21 cellular contexts compared by ENCODE assay signal in the genomic region with DNA sequence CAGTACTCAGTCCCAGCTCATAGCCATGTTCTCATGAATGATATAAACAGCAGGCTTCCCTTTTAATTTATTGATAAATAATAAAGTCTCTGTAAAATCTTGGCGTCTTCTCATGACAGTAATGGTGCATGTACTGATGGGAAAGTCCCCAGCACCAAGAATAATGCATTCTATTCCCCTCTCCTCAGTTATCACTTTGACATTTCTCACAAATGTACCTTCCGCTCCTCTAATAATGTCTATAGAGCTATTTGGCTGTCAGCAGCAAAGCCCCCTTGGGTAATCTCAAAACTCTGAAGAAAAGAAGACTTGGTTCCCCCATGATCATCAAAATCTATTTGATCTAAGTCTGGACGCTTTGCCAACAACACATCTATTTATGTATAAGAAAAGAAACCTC.
DNase-seq lines count a peak whose midpoint lies in the region; ATAC-seq and TF ChIP-seq lines count a peak whose summit lies in the region.
"Had no signal": no experiment of that assay in that cellular context is flagged by ENCODE, and none has a peak within 500 bp of the region (broad histone marks: within the 10 kb centered on the region; RNA-seq: fewer than 3 reads in every experiment).

No MANE protein-coding gene starts in this region.

- H3K9me2 ChIP-seq in neural cell (ENCODE audit: insufficient read depth, low read length), result no peaks in the 10 kb centered on the region

- DNase-seq in left ventricle myocardium inferior (no peak), cardiac septum (ENCODE audit: low spot score) (no peak)
- DNase-seq: 8988T; ACHN; BE2C; CD4-positive, alpha-beta memory T cell; CD4-positive, CD25-positive, alpha-beta regulatory T cell; CD8-positive, alpha-beta memory T cell; COR-L47; DMS 273 treated with DMSO at 0.1 percent for 48 hours; DMS153; DMS53; DND-41; EL; GDM1 had no signal

- peaks cover 63% of the 10 kb centered on the region for H3K4me1 Mint-ChIP-seq in nephron
- H3K4me1 Mint-ChIP-seq: CD14-positive monocyte; CD4-positive, alpha-beta memory T cell; CD4-positive, CD25-positive, alpha-beta regulatory T cell; CD8-positive, alpha-beta memory T cell had no signal

- no peaks in the 10 kb centered on the region for H3K36me3 Mint-ChIP-seq in nephron (ENCODE audit: low read depth)
- H3K36me3 Mint-ChIP-seq: CD14-positive monocyte; CD4-positive, alpha-beta memory T cell; CD4-positive, CD25-positive, alpha-beta regulatory T cell; CD8-positive, alpha-beta memory T cell had no signal

- TF ChIP-seq CTCF in left ventricle myocardium inferior (IDR thresholded peaks at IDR 0.05; ENCODE audit: borderline replicate concordance), result no peak
- no peak for TF ChIP-seq CTCF in nephron (IDR thresholded peaks at IDR 0.05; ENCODE audit: unreplicated experiment in 3 of 3)
- no peak for TF ChIP-seq CTCF in neural cell (IDR thresholded peaks at IDR 0.05; ENCODE audit: poor library complexity, severe bottlenecking)

- intact Hi-C loops in left ventricle myocardium inferior (cut with micrococcal nuclease), result no loop called here
- intact Hi-C loops in cardiac septum (cut with DNase I), result no loop called here

- H3K4me3 Mint-ChIP-seq in nephron, result no peak overlapping the region
- H3K4me3 Mint-ChIP-seq: CD14-positive monocyte; CD4-positive, alpha-beta memory T cell; CD4-positive, CD25-positive, alpha-beta regulatory T cell; CD8-positive, alpha-beta memory T cell had no signal

- H3K79me2 ChIP-seq in neural cell (replicated peaks; ENCODE audit: insufficient read depth, low read length), result no peaks in the 10 kb centered on the region

- no peaks in the 10 kb centered on the region for H3K9me3 Mint-ChIP-seq in nephron

- peak overlapping the region; percentile 15 for H3K9ac ChIP-seq in neural cell (ENCODE audit: low read length)
- H3K9ac ChIP-seq: BLaER1 had no signal

- H3K4me3 ChIP-seq in left ventricle myocardium inferior (no peak overlapping the region), neural cell (ENCODE audit: low read length) (peak overlapping the region; percentile 34)
- H3K4me3 ChIP-seq: BLaER1, GM12878 had no signal

- H3K4me1 ChIP-seq in left ventricle myocardium inferior, result peaks cover 20% of the 10 kb centered on the region
- H3K4me1 ChIP-seq: BE2C, BLaER1 had no signal

- no peaks in the 10 kb centered on the region for H3K9me3 ChIP-seq in left ventricle myocardium inferior (replicated peaks)
- H3K9me3 ChIP-seq in neural cell (ENCODE audit: low read length), result no peaks in the 10 kb centered on the region
- H3K9me3 ChIP-seq: BE2C, BLaER1 had no signal

- no peak overlapping the region for H2AFZ ChIP-seq in neural cell (ENCODE audit: low read depth, low read length)

- peak overlapping the region; percentile 48 for H3K4me2 ChIP-seq in neural cell (ENCODE audit: low read length)
- H3K4me2 ChIP-seq: BLaER1 had no signal

- H3K27ac ChIP-seq in left ventricle myocardium inferior (replicated peaks), result peak overlapping the region; percentile 40
- peak overlapping the region; percentile 85 for H3K27ac ChIP-seq in neural cell (ENCODE audit: low read length)
- H3K27ac ChIP-seq: BLaER1 had no signal

- no peak for ATAC-seq in HG03108 (IDR thresholded peaks at IDR 0.05; ENCODE audit: unreplicated experiment)
- ATAC-seq: GM12878 had no signal

- TF ChIP-seq EP300 in neural cell (conservative IDR thresholded peaks at IDR 0.05; ENCODE audit: poor library complexity, severe bottlenecking), result peak; percentile 96

- peak; percentile 29 for TF ChIP-seq RAD21 in neural cell (conservative IDR thresholded peaks at IDR 0.05)

- H3K27me3 ChIP-seq in left ventricle myocardium inferior (ENCODE audit: low read depth), result peaks cover 15% of the 10 kb centered on the region
- H3K27me3 ChIP-seq in neural cell (ENCODE audit: insufficient read depth, low read depth, low read length), result no peaks in the 10 kb centered on the region
- H3K27me3 ChIP-seq: BLaER1 had no signal

- H3K36me3 ChIP-seq in left ventricle myocardium inferior (no peaks in the 10 kb centered on the region), neural cell (ENCODE audit: insufficient read depth, low read length) (no peaks in the 10 kb centered on the region)
- H3K36me3 ChIP-seq: BE2C, BLaER1 had no signal

- no peaks in the 10 kb centered on the region for H4K20me1 ChIP-seq in neural cell (ENCODE audit: insufficient read depth)
- H4K20me1 ChIP-seq: BLaER1 had no signal

- H3K27ac Mint-ChIP-seq in nephron, result peak overlapping the region in 2 of 3 experiments; percentile 67 to 82
- H3K27ac Mint-ChIP-seq: CD14-positive monocyte; CD4-positive, alpha-beta memory T cell; CD4-positive, CD25-positive, alpha-beta regulatory T cell; CD8-positive, alpha-beta memory T cell had no signal

- H3F3A ChIP-seq in neural cell (ENCODE audit: insufficient read depth, low read length, poor library complexity, severe bottlenecking), result no peaks in the 10 kb centered on the region

- no peaks in the 10 kb centered on the region for H3K27me3 Mint-ChIP-seq in nephron (ENCODE audit: low read depth)
- H3K27me3 Mint-ChIP-seq: CD4-positive, alpha-beta memory T cell; CD4-positive, CD25-positive, alpha-beta regulatory T cell had no signal

TF ChIP-seq in neural cell, 6 proteins besides CTCF, POLR2A, EP300 and RAD21:
- peak; percentile 83 for TF ChIP-seq POLR2AphosphoS5 (IDR thresholded peaks at IDR 0.05)
- TF ChIP-seq REST (IDR thresholded peaks at IDR 0.05; ENCODE audit: borderline replicate concordance), result peak; percentile 32
- TF ChIP-seq MXI1 (conservative IDR thresholded peaks at IDR 0.05; ENCODE audit: poor library complexity, severe bottlenecking), result no peak
